In genomic region chr1:226457307-226457712, GRCh38 we compare ENCODE assay signal across 9 cellular contexts. TPM values are rescaled to one million over a fixed set of nuclear protein-coding genes. Genes with fewer than 3 reads are reported as not detected.
A peak's percentile ranks its signal among the peaks of the same experiment; 100 is the strongest.
DNase-seq lines count a peak whose midpoint lies in the region; ATAC-seq and TF ChIP-seq lines count a peak whose summit lies in the region.
"Had no signal": no experiment of that assay in that cellular context is flagged by ENCODE, and none has a peak within 500 bp of the region (broad histone marks: within the 10 kb centered on the region; RNA-seq: fewer than 3 reads in every experiment).

No MANE protein-coding gene starts in this region.

- peak; percentile 94 for ATAC-seq in GM23338
- ATAC-seq in WTC11 = peak; percentile 91
- ATAC-seq in HG03354 (IDR thresholded peaks at IDR 0.05; ENCODE audit: poor library complexity, severe bottlenecking, unreplicated experiment) = no peak
- no peak for ATAC-seq in GM19035 (IDR thresholded peaks at IDR 0.05; ENCODE audit: unreplicated experiment)

- no peak overlapping the region for H3K27ac ChIP-seq in GM23338 (ENCODE audit: low read depth)
- no peak overlapping the region for H3K27ac ChIP-seq in right atrium auricular region

- H3K36me3 Mint-ChIP-seq in GM23338 (ENCODE audit: low read depth) = peaks cover 5% of the 10 kb centered on the region; the same call in 2 of the 3 replicates
- H3K36me3 Mint-ChIP-seq in WTC11 = peaks cover 6% of the 10 kb centered on the region

- H3K4me1 Mint-ChIP-seq in GM23338 (peaks cover 22% of the 10 kb centered on the region), WTC11 (peaks cover 20% of the 10 kb centered on the region)

- POLR2A ChIA-PET in WTC11 (lab: Charles Lee) = interaction anchor here (1.0 kb wide), 1 partner anchor 49 kb away, joined by 4 read pairs; the partner anchor contains the start of gene PARP1

- H3K27me3 ChIP-seq in GM23338 (ENCODE audit: insufficient read depth) (no peaks in the 10 kb centered on the region), right atrium auricular region (no peaks in the 10 kb centered on the region)

- peaks cover 0 to 5% of the 10 kb centered on the region in 2 donors for H3K9me3 ChIP-seq in right atrium auricular region

- H3F3A ChIP-seq in GM23338 (replicated peaks; ENCODE audit: low read depth) = 0 out of 2 replicates have a peak, but pooled peaks cover 5% of the 10 kb centered on the region

- H3K4me1 ChIP-seq in GM23338 (ENCODE audit: insufficient read depth) = peaks cover 6% of the 10 kb centered on the region; the same call in 1 of the 2 replicates
- no peaks in the 10 kb centered on the region for H3K4me1 ChIP-seq in right atrium auricular region

- H3K9me3 Mint-ChIP-seq in GM23338 (peaks cover 7% of the 10 kb centered on the region), WTC11 (peaks cover 17% of the 10 kb centered on the region)

- DNase-seq in GM23338 (ENCODE audit: low spot score) (peak; percentile 93), WTC11 (ENCODE audit: low spot score) (peak; percentile 62), choroid plexus epithelial cell (ENCODE audit: low read depth) (peak; percentile 50), 8988T (no peak), right atrium auricular region (ENCODE audit: low spot score) (no peak)
- peak; percentile 44 for DNase-seq in stimulated activated CD4-positive, alpha-beta T cell treated with anti-CD3 and anti-CD28 coated beads, Interleukin-4, amount 100 ng/mL, for 24 hours

- peak; percentile 75 to 86 for TF ChIP-seq CTCF in GM23338 (conservative IDR thresholded peaks at IDR 0.05; ENCODE audit: low read depth in 2 of 2)
- peak; percentile 70; the same call in 1 of the 2 replicates for TF ChIP-seq CTCF in WTC11 (IDR thresholded peaks at IDR 0.05)
- TF ChIP-seq CTCF in choroid plexus epithelial cell (conservative IDR thresholded peaks at IDR 0.05; ENCODE audit: low read depth, low read length) = peak; percentile 53
- TF ChIP-seq CTCF in right atrium auricular region (IDR thresholded peaks at IDR 0.05) = no peak

- no peak overlapping the region for H3K4me3 ChIP-seq in GM23338
- peak overlapping the region; percentile 31 for H3K4me3 ChIP-seq in choroid plexus epithelial cell (ENCODE audit: low read depth, low read length)
- H3K4me3 ChIP-seq in right atrium auricular region = no peak overlapping the region

- H3K36me3 ChIP-seq in GM23338 (ENCODE audit: insufficient read depth) (no peaks in the 10 kb centered on the region), right atrium auricular region (no peaks in the 10 kb centered on the region)

- no peak overlapping the region for H3K27ac Mint-ChIP-seq in GM23338
- H3K27ac Mint-ChIP-seq in WTC11 = no peak overlapping the region; the same call in 1 of the 2 replicates
- H3K27ac Mint-ChIP-seq: brain had no signal

- H3K27me3 Mint-ChIP-seq in GM23338 (ENCODE audit: insufficient read depth, low read depth, poor library complexity) (peaks cover 4% of the 10 kb centered on the region), WTC11 (ENCODE audit: low read depth) (no peaks in the 10 kb centered on the region)

- H3K79me2 ChIP-seq in GM23338 (replicated peaks; ENCODE audit: insufficient read depth) = no peaks in the 10 kb centered on the region

- H3K4me3 Mint-ChIP-seq in GM23338 = no peak overlapping the region
- H3K4me3 Mint-ChIP-seq in WTC11 = no peak overlapping the region
- H3K4me3 Mint-ChIP-seq: brain had no signal

- H2AFZ ChIP-seq in GM23338 = peak overlapping the region; percentile 93

- CTCF ChIA-PET in WTC11 (lab: Charles Lee) = interaction anchor here (0.5 to 2.5 kb wide), 52 partner anchors 10 to 254 kb away, joined by 3 to 36 read pairs (median 6); partner anchors contain the start of genes PARP1 and STUM

- 0 out of 2 replicates have a peak overlapping the region, but pooled peaks have one; percentile 28 for H3K4me2 ChIP-seq in GM23338

- H3K9me2 ChIP-seq in GM23338 (ENCODE audit: insufficient read depth) = 0 out of 2 replicates have a peak, but pooled peaks cover 3% of the 10 kb centered on the region

- H4K20me1 ChIP-seq in GM23338 (replicated peaks; ENCODE audit: insufficient read depth) = no peaks in the 10 kb centered on the region

TF ChIP-seq in GM23338, 12 proteins besides CTCF, POLR2A, EP300 and RAD21:
- TF ChIP-seq NANOG (IDR thresholded peaks at IDR 0.05; ENCODE audit: borderline replicate concordance) (no peak), ZNF331 (CRISPR knock-in tag; IDR thresholded peaks at IDR 0.05; ENCODE audit: low read depth) (no peak), EZH2phosphoT487 (IDR thresholded peaks at IDR 0.05; ENCODE audit: unreplicated experiment) (no peak)
- TF ChIP-seq, protein P1, sequence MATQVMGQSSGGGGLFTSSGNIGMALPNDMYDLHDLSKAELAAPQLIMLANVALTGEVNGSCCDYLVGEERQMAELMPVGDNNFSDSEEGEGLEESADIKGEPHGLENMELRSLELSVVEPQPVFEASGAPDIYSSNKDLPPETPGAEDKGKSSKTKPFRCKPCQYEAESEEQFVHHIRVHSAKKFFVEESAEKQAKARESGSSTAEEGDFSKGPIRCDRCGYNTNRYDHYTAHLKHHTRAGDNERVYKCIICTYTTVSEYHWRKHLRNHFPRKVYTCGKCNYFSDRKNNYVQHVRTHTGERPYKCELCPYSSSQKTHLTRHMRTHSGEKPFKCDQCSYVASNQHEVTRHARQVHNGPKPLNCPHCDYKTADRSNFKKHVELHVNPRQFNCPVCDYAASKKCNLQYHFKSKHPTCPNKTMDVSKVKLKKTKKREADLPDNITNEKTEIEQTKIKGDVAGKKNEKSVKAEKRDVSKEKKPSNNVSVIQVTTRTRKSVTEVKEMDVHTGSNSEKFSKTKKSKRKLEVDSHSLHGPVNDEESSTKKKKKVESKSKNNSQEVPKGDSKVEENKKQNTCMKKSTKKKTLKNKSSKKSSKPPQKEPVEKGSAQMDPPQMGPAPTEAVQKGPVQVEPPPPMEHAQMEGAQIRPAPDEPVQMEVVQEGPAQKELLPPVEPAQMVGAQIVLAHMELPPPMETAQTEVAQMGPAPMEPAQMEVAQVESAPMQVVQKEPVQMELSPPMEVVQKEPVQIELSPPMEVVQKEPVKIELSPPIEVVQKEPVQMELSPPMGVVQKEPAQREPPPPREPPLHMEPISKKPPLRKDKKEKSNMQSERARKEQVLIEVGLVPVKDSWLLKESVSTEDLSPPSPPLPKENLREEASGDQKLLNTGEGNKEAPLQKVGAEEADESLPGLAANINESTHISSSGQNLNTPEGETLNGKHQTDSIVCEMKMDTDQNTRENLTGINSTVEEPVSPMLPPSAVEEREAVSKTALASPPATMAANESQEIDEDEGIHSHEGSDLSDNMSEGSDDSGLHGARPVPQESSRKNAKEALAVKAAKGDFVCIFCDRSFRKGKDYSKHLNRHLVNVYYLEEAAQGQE (IDR thresholded peaks at IDR 0.05; ENCODE audit: unreplicated experiment) = no peak

TF ChIP-seq in WTC11, 78 proteins besides CTCF, POLR2A, EP300 and RAD21 (continues in another document):
- no peak for TF ChIP-seq NFYB (CRISPR knock-in tag; conservative IDR thresholded peaks at IDR 0.05; ENCODE audit: low read depth)
- TF ChIP-seq ATF2 (CRISPR knock-in tag; IDR thresholded peaks at IDR 0.05; ENCODE audit: borderline replicate concordance, low read depth) = no peak
- no peak for TF ChIP-seq MYBL2 (CRISPR knock-in tag; IDR thresholded peaks at IDR 0.05)
- TF ChIP-seq NR1H2 (CRISPR knock-in tag; IDR thresholded peaks at IDR 0.05) = no peak
- TF ChIP-seq, protein P2, sequence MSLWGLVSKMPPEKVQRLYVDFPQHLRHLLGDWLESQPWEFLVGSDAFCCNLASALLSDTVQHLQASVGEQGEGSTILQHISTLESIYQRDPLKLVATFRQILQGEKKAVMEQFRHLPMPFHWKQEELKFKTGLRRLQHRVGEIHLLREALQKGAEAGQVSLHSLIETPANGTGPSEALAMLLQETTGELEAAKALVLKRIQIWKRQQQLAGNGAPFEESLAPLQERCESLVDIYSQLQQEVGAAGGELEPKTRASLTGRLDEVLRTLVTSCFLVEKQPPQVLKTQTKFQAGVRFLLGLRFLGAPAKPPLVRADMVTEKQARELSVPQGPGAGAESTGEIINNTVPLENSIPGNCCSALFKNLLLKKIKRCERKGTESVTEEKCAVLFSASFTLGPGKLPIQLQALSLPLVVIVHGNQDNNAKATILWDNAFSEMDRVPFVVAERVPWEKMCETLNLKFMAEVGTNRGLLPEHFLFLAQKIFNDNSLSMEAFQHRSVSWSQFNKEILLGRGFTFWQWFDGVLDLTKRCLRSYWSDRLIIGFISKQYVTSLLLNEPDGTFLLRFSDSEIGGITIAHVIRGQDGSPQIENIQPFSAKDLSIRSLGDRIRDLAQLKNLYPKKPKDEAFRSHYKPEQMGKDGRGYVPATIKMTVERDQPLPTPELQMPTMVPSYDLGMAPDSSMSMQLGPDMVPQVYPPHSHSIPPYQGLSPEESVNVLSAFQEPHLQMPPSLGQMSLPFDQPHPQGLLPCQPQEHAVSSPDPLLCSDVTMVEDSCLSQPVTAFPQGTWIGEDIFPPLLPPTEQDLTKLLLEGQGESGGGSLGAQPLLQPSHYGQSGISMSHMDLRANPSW (CRISPR knock-in tag; conservative IDR thresholded peaks at IDR 0.05; ENCODE audit: low read depth) = no peak

RNA-seq across cellular contexts. Expression of gene PARP1, which starts 49.4 kb away (rescaled TPM):
- 603 and 877 TPM in 2 replicates for total RNA-seq in GM23338 (2014; rRNA removed; shearing (Covaris generic))
- 1,061 and 1,082 TPM in 2 replicates for polyA plus RNA-seq in GM23338 (2016; fragmentation: Nextera tagmentation; extraction: Ambion mirVana)
- total RNA-seq in WTC11 (2021) (366 to 376 TPM (median 371 TPM) in 3 replicates), right atrium auricular region (10 to 100 TPM; 68.0 to 70.6 TPM)

Comparison
In these comparisons a context has a peak if more than half of its experiments do, and no peak if none do; other contexts are left out.
1. ATAC-seq: peak in GM23338 (single experiment) and WTC11 (single experiment); none in HG03354 (single experiment) and GM19035 (single experiment).
2. DNase-seq: peak in GM23338 (single experiment), WTC11 (single experiment), choroid plexus epithelial cell (single experiment) and stimulated activated CD4-positive, alpha-beta T cell treated with anti-CD3 and anti-CD28 coated beads, Interleukin-4, amount 100 ng/mL, for 24 hours (single experiment); none in 8988T (single experiment) and right atrium auricular region (single experiment).
3. CTCF ChIP-seq: peak in GM23338 (2 of 2), WTC11 (single experiment) and choroid plexus epithelial cell (single experiment); none in right atrium auricular region (0 of 2).